10 cellular contexts compared by ENCODE assay signal in the genomic region with DNA sequence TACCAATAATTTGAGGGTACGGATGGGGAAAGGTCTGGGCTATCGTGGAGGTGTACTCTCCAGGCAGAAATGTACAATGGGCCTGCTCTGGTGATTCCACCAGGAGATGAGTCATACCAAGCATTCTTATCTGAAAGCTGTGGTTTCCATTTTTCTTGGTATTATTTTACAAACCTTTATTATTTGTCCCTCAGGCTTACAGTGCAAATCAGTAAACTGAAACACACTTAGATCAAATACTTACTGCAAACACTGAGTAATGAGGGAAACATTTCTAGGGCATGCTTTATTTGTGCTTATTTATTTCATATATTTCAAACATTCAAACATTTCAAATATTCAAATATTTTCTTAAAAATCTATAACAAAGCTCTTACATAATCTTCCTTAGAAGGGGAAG.
DNase-seq lines count a peak whose midpoint lies in the region; ATAC-seq and TF ChIP-seq lines count a peak whose summit lies in the region.
"Had no signal": no experiment of that assay in that cellular context is flagged by ENCODE, and none has a peak within 500 bp of the region (broad histone marks: within the 10 kb centered on the region; RNA-seq: fewer than 3 reads in every experiment).

No MANE protein-coding gene starts in this region.

- peaks cover 48% of the 10 kb centered on the region for H3K4me1 ChIP-seq in PC-9 (replicated peaks; ENCODE audit: insufficient read depth)

- CTCF ChIA-PET in PC-9 (lab: Charles Lee): no interaction called here
- CTCF ChIA-PET in activated CD4-positive, alpha-beta memory T cell treated with anti-CD3 and anti-CD28 coated beads, Interleukin-2, amount 10 ng/mL, durations not matched to agents 7 days and 5 days (lab: Charles Lee): no interaction called here

- intact Hi-C loops in PC-9 (cut with micrococcal nuclease; ENCODE audit: unreplicated experiment): loop anchor here (2.0 kb wide), 2 partner anchors 283 to 359 kb away; no protein-coding TSS in a partner anchor

- TF ChIP-seq CTCF in PC-9 (conservative IDR thresholded peaks at IDR 0.05) (no peak), mesothelial cell of epicardium (IDR thresholded peaks at IDR 0.05; ENCODE audit: unreplicated experiment) (no peak)

- no peaks in the 10 kb centered on the region for H3K27me3 Mint-ChIP-seq in mesothelial cell of epicardium (ENCODE audit: low read depth)
- no peaks in the 10 kb centered on the region for H3K27me3 Mint-ChIP-seq in activated CD4-positive, alpha-beta memory T cell treated with anti-CD3 and anti-CD28 coated beads, Interleukin-2, amount 10 ng/mL, durations not matched to agents 7 days and 5 days
- no peaks in the 10 kb centered on the region for H3K27me3 Mint-ChIP-seq in natural killer cell treated with Interleukin-12 subunit alpha and Interleukin-12 subunit beta and Interleukin-15 and Interleukin-18, amount 100 ng/mL, for 72 hours

- H2AFZ ChIP-seq in PC-9: no peak overlapping the region

- peak; percentile 100 for ATAC-seq in GM18868 (IDR thresholded peaks at IDR 0.05; ENCODE audit: unreplicated experiment)
- ATAC-seq in HG02840 (IDR thresholded peaks at IDR 0.05; ENCODE audit: low FRiP score, unreplicated experiment): peak; percentile 95
- no peak for ATAC-seq in natural killer cell treated with Interleukin-12 subunit alpha and Interleukin-12 subunit beta and Interleukin-15 and Interleukin-18, amount 100 ng/mL, for 72 hours

- no peaks in the 10 kb centered on the region for H3K27me3 ChIP-seq in PC-9 (ENCODE audit: insufficient read depth, low read depth)

- H3K4me3 Mint-ChIP-seq in mesothelial cell of epicardium: no peak overlapping the region
- no peak overlapping the region for H3K4me3 Mint-ChIP-seq in activated CD4-positive, alpha-beta memory T cell treated with anti-CD3 and anti-CD28 coated beads, Interleukin-2, amount 10 ng/mL, durations not matched to agents 7 days and 5 days
- H3K4me3 Mint-ChIP-seq in natural killer cell treated with Interleukin-12 subunit alpha and Interleukin-12 subunit beta and Interleukin-15 and Interleukin-18, amount 100 ng/mL, for 72 hours: no peak overlapping the region

- peaks cover 5% of the 10 kb centered on the region for H3K9me3 Mint-ChIP-seq in mesothelial cell of epicardium
- peaks cover 6% of the 10 kb centered on the region for H3K9me3 Mint-ChIP-seq in activated CD4-positive, alpha-beta memory T cell treated with anti-CD3 and anti-CD28 coated beads, Interleukin-2, amount 10 ng/mL, durations not matched to agents 7 days and 5 days
- H3K9me3 Mint-ChIP-seq in natural killer cell treated with Interleukin-12 subunit alpha and Interleukin-12 subunit beta and Interleukin-15 and Interleukin-18, amount 100 ng/mL, for 72 hours: peaks cover 26% of the 10 kb centered on the region

- BruUV-seq in PC-9 (replicated peaks; lab: Mats Ljungman, UMichigan): no TSS peak

- H3K27ac Mint-ChIP-seq in mesothelial cell of epicardium: peak overlapping the region; percentile 87
- H3K27ac Mint-ChIP-seq in activated CD4-positive, alpha-beta memory T cell treated with anti-CD3 and anti-CD28 coated beads, Interleukin-2, amount 10 ng/mL, durations not matched to agents 7 days and 5 days: no peak overlapping the region
- no peak overlapping the region for H3K27ac Mint-ChIP-seq in natural killer cell treated with Interleukin-12 subunit alpha and Interleukin-12 subunit beta and Interleukin-15 and Interleukin-18, amount 100 ng/mL, for 72 hours

- H3K4me2 ChIP-seq in PC-9: peak overlapping the region; percentile 71

- no peaks in the 10 kb centered on the region for H3K36me3 ChIP-seq in PC-9 (ENCODE audit: low read depth)

- DNase-seq in PC-9: peak; percentile 42 to 86
- no peak for DNase-seq in mesothelial cell of epicardium (ENCODE audit: low spot score in 2 of 2, unreplicated experiment in 2 of 2)
- no peak for DNase-seq in T-helper 9 cell
- DNase-seq in activated CD4-positive, alpha-beta memory T cell treated with anti-CD3 and anti-CD28 coated beads, Interleukin-2, amount 10 ng/mL, durations not matched to agents 7 days and 5 days: no peak
- no peak for DNase-seq in COR-L47 (lab: John Stamatoyannopoulos, UW)
- no peak for DNase-seq in natural killer cell treated with Interleukin-12 subunit alpha and Interleukin-12 subunit beta and Interleukin-15 and Interleukin-18, amount 100 ng/mL, for 72 hours (ENCODE audit: low spot score)
- DNase-seq: activated CD4-positive, alpha-beta T cell treated with anti-CD3 and anti-CD28 coated beads, Interleukin-2, amount 50 U/mL, for 4 hours; hypothalamus had no signal

- no peaks in the 10 kb centered on the region for H3K36me3 Mint-ChIP-seq in mesothelial cell of epicardium
- no peaks in the 10 kb centered on the region for H3K36me3 Mint-ChIP-seq in activated CD4-positive, alpha-beta memory T cell treated with anti-CD3 and anti-CD28 coated beads, Interleukin-2, amount 10 ng/mL, durations not matched to agents 7 days and 5 days (ENCODE audit: low read depth)
- H3K36me3 Mint-ChIP-seq in natural killer cell treated with Interleukin-12 subunit alpha and Interleukin-12 subunit beta and Interleukin-15 and Interleukin-18, amount 100 ng/mL, for 72 hours: no peaks in the 10 kb centered on the region

- H3K9me3 ChIP-seq in PC-9 (ENCODE audit: insufficient read depth, low read depth): no peaks in the 10 kb centered on the region

- no peaks in the 10 kb centered on the region for H3K9me2 ChIP-seq in PC-9 (ENCODE audit: insufficient read depth)

- peaks cover 52% of the 10 kb centered on the region for H3K4me1 Mint-ChIP-seq in mesothelial cell of epicardium
- H3K4me1 Mint-ChIP-seq in activated CD4-positive, alpha-beta memory T cell treated with anti-CD3 and anti-CD28 coated beads, Interleukin-2, amount 10 ng/mL, durations not matched to agents 7 days and 5 days: peaks cover 2% of the 10 kb centered on the region
- no peaks in the 10 kb centered on the region for H3K4me1 Mint-ChIP-seq in natural killer cell treated with Interleukin-12 subunit alpha and Interleukin-12 subunit beta and Interleukin-15 and Interleukin-18, amount 100 ng/mL, for 72 hours (ENCODE audit: low read depth in 2 of 2)

- no peak overlapping the region for H3K4me3 ChIP-seq in PC-9

- peaks cover 24% of the 10 kb centered on the region for H3F3A ChIP-seq in PC-9 (ENCODE audit: insufficient read depth, low read depth)

- H3K27ac ChIP-seq in PC-9: peak overlapping the region; percentile 98

- POLR2A ChIA-PET in PC-9 (lab: Charles Lee; ENCODE audit: unreplicated experiment): no interaction called here
- POLR2A ChIA-PET in activated CD4-positive, alpha-beta memory T cell treated with anti-CD3 and anti-CD28 coated beads, Interleukin-2, amount 10 ng/mL, durations not matched to agents 7 days and 5 days (lab: Charles Lee): no interaction called here

- no peaks in the 10 kb centered on the region for H4K20me1 ChIP-seq in PC-9 (ENCODE audit: insufficient read depth)

- no peaks in the 10 kb centered on the region for H3K79me2 ChIP-seq in PC-9 (ENCODE audit: low read depth)

Comparison
In these comparisons a context has a peak if more than half of its experiments do, and no peak if none do; other contexts are left out.
1. ATAC-seq: peak in GM18868 (single experiment) and HG02840 (single experiment); none in natural killer cell treated with Interleukin-12 subunit alpha and Interleukin-12 subunit beta and Interleukin-15 and Interleukin-18, amount 100 ng/mL, for 72 hours (0 of 2).
2. DNase-seq: peak in PC-9 (2 of 2); none in mesothelial cell of epicardium (0 of 2), T-helper 9 cell (single experiment), activated CD4-positive, alpha-beta memory T cell treated with anti-CD3 and anti-CD28 coated beads, Interleukin-2, amount 10 ng/mL, durations not matched to agents 7 days and 5 days (single experiment), COR-L47 (single experiment) and natural killer cell treated with Interleukin-12 subunit alpha and Interleukin-12 subunit beta and Interleukin-15 and Interleukin-18, amount 100 ng/mL, for 72 hours (single experiment).